8 cellular contexts compared by ENCODE assay signal in genomic region chr3:49674491-49674983, GRCh38. TPM values are rescaled to one million over a fixed set of nuclear protein-coding genes. Genes with fewer than 3 reads are reported as not detected.
DNase-seq lines count a peak whose midpoint lies in the region; ATAC-seq and TF ChIP-seq lines count a peak whose summit lies in the region.

No MANE protein-coding gene starts in this region.

- TF ChIP-seq CTCF in kidney epithelial cell (IDR thresholded peaks at IDR 0.05; ENCODE audit: insufficient read depth, low read length, poor library complexity, severe bottlenecking) = no peak

- H3K4me3 ChIP-seq in kidney epithelial cell (ENCODE audit: low read depth, low read length) = peak overlapping the region; percentile 65

- H3K27me3 ChIP-seq in kidney epithelial cell (ENCODE audit: control insufficient read depth, insufficient read depth, low read length) = no peaks in the 10 kb centered on the region

- no peaks in the 10 kb centered on the region for H3K27me3 Mint-ChIP-seq in activated naive CD8-positive, alpha-beta T cell

- ATAC-seq in HG03558 (IDR thresholded peaks at IDR 0.05; ENCODE audit: extremely low read depth, unreplicated experiment) = peak; percentile 12
- peak; percentile 4 for ATAC-seq in stimulated activated naive CD8-positive, alpha-beta T cell treated with anti-CD3 and anti-CD28 coated beads, Interleukin-15, Interleukin-2, amounts not matched to agents 100 U/mL and 50 U/mL, for 24 hours

- DNase-seq in activated CD8-positive, alpha-beta memory T cell treated with anti-CD3 and anti-CD28 coated beads, Interleukin-2, amount 50 U/mL, for 4 hours = peak; percentile 37
- DNase-seq in activated CD8-positive, alpha-beta memory T cell treated with anti-CD3 and anti-CD28 coated beads, Interleukin-2, amount 50 U/mL, for 48 hours = no peak
- DNase-seq in kidney epithelial cell (ENCODE audit: low read depth) = no peak
- peak; percentile 38 for DNase-seq in stimulated activated naive CD8-positive, alpha-beta T cell treated with anti-CD3 and anti-CD28 coated beads, Interleukin-15, Interleukin-2, amounts not matched to agents 100 U/mL and 50 U/mL, for 24 hours
- DNase-seq in NCI-H1694 (lab: John Stamatoyannopoulos, UW) = no peak
- no peak for DNase-seq in NCI-H774 (lab: John Stamatoyannopoulos, UW)

- peaks cover 38% of the 10 kb centered on the region for H3K4me1 Mint-ChIP-seq in activated naive CD8-positive, alpha-beta T cell (ENCODE audit: low read depth)

- H3K36me3 ChIP-seq in kidney epithelial cell (ENCODE audit: control insufficient read depth, insufficient read depth, low read length) = peaks cover 6% of the 10 kb centered on the region

- H3K4me3 Mint-ChIP-seq in activated naive CD8-positive, alpha-beta T cell = peak overlapping the region; percentile 92

- H3K27ac Mint-ChIP-seq in activated naive CD8-positive, alpha-beta T cell = peak overlapping the region; percentile 28

- no peaks in the 10 kb centered on the region for H3K9me3 Mint-ChIP-seq in activated naive CD8-positive, alpha-beta T cell (ENCODE audit: low read depth)

- no peaks in the 10 kb centered on the region for H3K36me3 Mint-ChIP-seq in activated naive CD8-positive, alpha-beta T cell

RNA-seq across cellular contexts. Expression of gene APEH, which starts 0.4 kb away (rescaled TPM):
- total RNA-seq in kidney epithelial cell = 141 and 146 TPM in 2 replicates

RNA-seq across cellular contexts. Expression of gene MST1, which starts 14.7 kb away (rescaled TPM):
- total RNA-seq in kidney epithelial cell = 12.4 and 21.6 TPM in 2 replicates

RNA-seq across cellular contexts. Expression of gene RNF123, which starts 14.8 kb away (rescaled TPM):
- total RNA-seq in kidney epithelial cell = 30.0 and 30.8 TPM in 2 replicates

RNA-seq across cellular contexts. Expression of gene AMIGO3, which starts 44.9 kb away (rescaled TPM):
- total RNA-seq in kidney epithelial cell = 2.9 TPM in 1 of 2 replicates, not detected in the other

RNA-seq across cellular contexts. Expression of gene GMPPB, which starts 49.2 kb away (rescaled TPM):
- 44.0 and 53.2 TPM in 2 replicates for total RNA-seq in kidney epithelial cell

Comparison
In these comparisons a context has a peak if more than half of its experiments do, and no peak if none do; other contexts are left out.
1. DNase-seq: peak in activated CD8-positive, alpha-beta memory T cell treated with anti-CD3 and anti-CD28 coated beads, Interleukin-2, amount 50 U/mL, for 4 hours (single experiment) and stimulated activated naive CD8-positive, alpha-beta T cell treated with anti-CD3 and anti-CD28 coated beads, Interleukin-15, Interleukin-2, amounts not matched to agents 100 U/mL and 50 U/mL, for 24 hours (single experiment); none in activated CD8-positive, alpha-beta memory T cell treated with anti-CD3 and anti-CD28 coated beads, Interleukin-2, amount 50 U/mL, for 48 hours (single experiment), kidney epithelial cell (single experiment), NCI-H1694 (single experiment) and NCI-H774 (single experiment).